ENCODE assay signal across 14 cellular contexts in genomic region chr17:5705876-5706420, GRCh38.
DNase-seq lines count a peak whose midpoint lies in the region; ATAC-seq, FAIRE-seq and TF ChIP-seq lines count a peak whose summit lies in the region.
"Had no signal": no experiment of that assay in that cellular context is flagged by ENCODE, and none has a peak within 500 bp of the region (broad histone marks: within the 10 kb centered on the region; RNA-seq: fewer than 3 reads in every experiment).

No MANE protein-coding gene starts in this region.

- H2BK15ac ChIP-seq in H9 (ENCODE audit: low read depth, low read length) (no peak overlapping the region), H1 (ENCODE audit: low read length) (no peak overlapping the region)

- no peak overlapping the region for H2BK5ac ChIP-seq in H9 (ENCODE audit: insufficient read length, low read length)
- H2BK5ac ChIP-seq in H1 (ENCODE audit: low read depth, low read length), result no peak overlapping the region

- H4K20me1 ChIP-seq in H9 (ENCODE audit: control insufficient read depth, insufficient read depth, insufficient read length) (no peaks in the 10 kb centered on the region), H1 (replicated peaks in 1 of 2; ENCODE audit: control insufficient read depth in 1 of 2, insufficient read depth in 2 of 2, low read length in 2 of 2) (no peaks in the 10 kb centered on the region)

- no peaks in the 10 kb centered on the region; a peak in 1 of 7 replicates for H3K36me3 Mint-ChIP-seq in H9 (ENCODE audit: insufficient read depth in 1 of 3, low read depth in 3 of 3)

- TF ChIP-seq POLR2A in H1 (IDR thresholded peaks at IDR 0.05; ENCODE audit: control extremely low read depth in 1 of 2, low read depth in 2 of 2, low read length in 2 of 2), result no peak
- TF ChIP-seq POLR2A in spleen (IDR thresholded peaks at IDR 0.05), result no peak

- WGBS in H9 (ENCODE audit: extremely low coverage, insufficient read length, low lambda C conversion rate), result no CpG with 5 or more reads among the region's 8 CpGs
- 81% methylated on average over 8 of the region's 8 CpGs; no CpG with 5 or more reads in 1 of the 2 experiments for WGBS in H1 (ENCODE audit: extremely low coverage in 1 of 2, insufficient coverage in 1 of 2, insufficient read length in 1 of 2, insufficient replicate concordance in 2 of 2, low coverage in 1 of 2, low lambda C conversion rate in 2 of 2, missing lambda C conversion rate in 1 of 2), 2 experiments
- WGBS in spleen, 5 donors, result 81 to 93% (median 85%) methylated on average over 7 to 8 of the region's 8 CpGs

- H3K36me3 ChIP-seq in H1 (ENCODE audit: control insufficient read depth in 2 of 4, insufficient read depth in 4 of 4, low read length in 3 of 4) (no peaks in the 10 kb centered on the region), spleen (no peaks in the 10 kb centered on the region)

- H3K23me2 ChIP-seq in H9 (ENCODE audit: insufficient read length, low read depth, low read length, poor library complexity, severe bottlenecking) (no peaks in the 10 kb centered on the region), H1 (ENCODE audit: low read depth, low read length) (no peaks in the 10 kb centered on the region)

- H3K56ac ChIP-seq in H9 (ENCODE audit: insufficient read length, low read depth, low read length), result no peak overlapping the region
- no peak overlapping the region for H3K56ac ChIP-seq in H1 (replicated peaks; ENCODE audit: insufficient read length, low read depth, low read length)

- H3K79me2 ChIP-seq in H9 (ENCODE audit: insufficient read depth, low read length) (no peaks in the 10 kb centered on the region), H1 (ENCODE audit: control insufficient read depth in 1 of 2, insufficient read depth in 2 of 2, low read length in 2 of 2) (no peaks in the 10 kb centered on the region)

- H3K4me2 ChIP-seq in H9 (ENCODE audit: insufficient read depth, insufficient read length, low read length) (no peak overlapping the region), H1 (ENCODE audit: insufficient read depth in 1 of 2, low read depth in 2 of 2, low read length in 2 of 2) (no peak overlapping the region)

- H2BK120ac ChIP-seq in H9 (ENCODE audit: low read depth, low read length, poor library complexity, severe bottlenecking) (no peak overlapping the region), H1 (replicated peaks; ENCODE audit: low read depth, low read length) (no peak overlapping the region)

- peaks cover 38 to 44% of the 10 kb centered on the region in 2 experiments for H3K4me1 Mint-ChIP-seq in H9
- H3K4me1 Mint-ChIP-seq: B cell had no signal

- no peak overlapping the region for H3K4me3 ChIP-seq in H1 (ENCODE audit: extremely low read depth in 1 of 4, insufficient read depth in 2 of 4, low read depth in 3 of 4, low read length in 4 of 4)
- H3K4me3 ChIP-seq in spleen, result no peak overlapping the region

- H2AK5ac ChIP-seq in H9 (ENCODE audit: insufficient read length, low read length), result no peak overlapping the region
- no peak overlapping the region for H2AK5ac ChIP-seq in H1 (ENCODE audit: low read depth, low read length)

- no peak for TF ChIP-seq RAD21 in H1 (IDR thresholded peaks at IDR 0.05 in 1 of 2, conservative IDR thresholded peaks at IDR 0.05 in 1 of 2; ENCODE audit: low read depth in 2 of 2, low read length in 2 of 2)

- POLR2A ChIA-PET in H1 (lab: Charles Lee; ENCODE audit: partially characterized antibody), result interaction anchor here (1.5 kb wide), 1 partner anchor 65 kb away, joined by 4 read pairs; no protein-coding TSS in a partner anchor

- no peak for FAIRE-seq in H1 (lab: Jason Lieb, UNC)
- FAIRE-seq: A204.1, G401.6, HepG2 had no signal

- no peak overlapping the region for H4K5ac ChIP-seq in H9 (ENCODE audit: insufficient read length, low read depth, low read length)
- no peak overlapping the region for H4K5ac ChIP-seq in H1 (ENCODE audit: insufficient read length, low read depth, low read length)

- H3K23ac ChIP-seq in H9 (ENCODE audit: insufficient read length, low read depth, low read length), result no peak overlapping the region
- H3K23ac ChIP-seq in H1 (ENCODE audit: insufficient read length), result no peak overlapping the region

- peaks cover 9 to 25% of the 10 kb centered on the region in 2 experiments for H3K9me3 Mint-ChIP-seq in H9

- H4K91ac ChIP-seq in H9 (ENCODE audit: insufficient read length, low read depth, low read length) (no peak overlapping the region), H1 (replicated peaks; ENCODE audit: insufficient read length, low read length) (no peak overlapping the region)

- no peak overlapping the region for H4K8ac ChIP-seq in H9 (replicated peaks; ENCODE audit: insufficient read length, low read depth, low read length)
- no peak overlapping the region for H4K8ac ChIP-seq in H1 (ENCODE audit: extremely low read depth, insufficient read depth, low read length)

- no peak overlapping the region for H3T11ph ChIP-seq in H9 (ENCODE audit: low read length)

- no peaks in the 10 kb centered on the region for H3K79me1 ChIP-seq in H9 (ENCODE audit: insufficient read depth, low read depth, low read length, poor library complexity, severe bottlenecking)
- H3K79me1 ChIP-seq in H1 (ENCODE audit: low read depth, low read length), result no peaks in the 10 kb centered on the region; the same call in 1 of the 2 replicates

- no peak overlapping the region for H3K4me3 Mint-ChIP-seq in H9
- H3K4me3 Mint-ChIP-seq: B cell; CD4-positive, alpha-beta T cell had no signal

- H3K9me3 ChIP-seq in H9 (ENCODE audit: control insufficient read depth, low read depth, low read length) (no peaks in the 10 kb centered on the region), H1 (ENCODE audit: insufficient read depth in 2 of 2, low read depth in 1 of 2, low read length in 1 of 2) (peaks cover 0 to 6% of the 10 kb centered on the region in 2 experiments; a peak in 1 of 4 replicates), spleen (peaks cover 0 to 19% (median 6%) of the 10 kb centered on the region in 8 donors)

- H3K27ac ChIP-seq in H9 (ENCODE audit: insufficient read length, low read depth, low read length) (no peak overlapping the region), H1 (ENCODE audit: low read depth, low read length) (no peak overlapping the region), spleen (no peak overlapping the region)

- H3K14ac ChIP-seq in H9 (ENCODE audit: insufficient read depth, low read length) (no peak overlapping the region), H1 (ENCODE audit: insufficient read length) (no peak overlapping the region)

- H3K18ac ChIP-seq in H9 (ENCODE audit: insufficient read length, low read depth, low read length) (no peak overlapping the region), H1 (ENCODE audit: extremely low read depth, low read length) (no peak overlapping the region; the same call in 1 of the 2 replicates)

- CTCF ChIA-PET in H1 (lab: Charles Lee; ENCODE audit: partially characterized antibody), result interaction anchor here (0.6 to 4.4 kb wide), 49 partner anchors 9 to 720 kb away, joined by 3 to 42 read pairs (median 4); no protein-coding TSS in a partner anchor

- intact Hi-C loops in spleen (cut with DNase I; ENCODE audit: low total_unique reads), result loop anchor here (5.0 kb wide), 1 partner anchor 119 kb away; no protein-coding TSS in a partner anchor

- peaks cover 2% of the 10 kb centered on the region; the same call in 1 of the 2 replicates for H3K27me3 Mint-ChIP-seq in H9 (ENCODE audit: low read depth)

- no peak for ATAC-seq in left lobe of liver
- ATAC-seq in GM19467 (IDR thresholded peaks at IDR 0.05; ENCODE audit: unreplicated experiment), result no peak
- no peak for ATAC-seq in GM21825 (IDR thresholded peaks at IDR 0.05; ENCODE audit: unreplicated experiment)

- no peak overlapping the region for H3K4ac ChIP-seq in H9 (ENCODE audit: low read depth, low read length)
- no peak overlapping the region for H3K4ac ChIP-seq in H1 (replicated peaks; ENCODE audit: insufficient read length, low read depth, low read length)

- H3K4me1 ChIP-seq in H9 (ENCODE audit: insufficient read depth, low read length) (no peaks in the 10 kb centered on the region; the same call in 1 of the 2 replicates), H1 (replicated peaks in 1 of 4; ENCODE audit: control insufficient read depth in 3 of 4, insufficient read depth in 4 of 4, low read length in 3 of 4) (peaks cover 9 to 24% (median 14%) of the 10 kb centered on the region in 4 experiments; a peak in 5 of 7 replicates), spleen (no peaks in the 10 kb centered on the region)

- H2AFZ ChIP-seq in H9 (ENCODE audit: low read length) (no peak overlapping the region), H1 (ENCODE audit: low read length) (no peak overlapping the region; the same call in 1 of the 2 replicates)

- H3K27me3 ChIP-seq in H9 (ENCODE audit: insufficient read depth, low read length), result no peaks in the 10 kb centered on the region
- no peaks in the 10 kb centered on the region for H3K27me3 ChIP-seq in H1 (replicated peaks in 1 of 4; ENCODE audit: control insufficient read depth in 3 of 4, extremely low read depth in 1 of 4, insufficient read depth in 3 of 4, low read length in 3 of 4)
- H3K27me3 ChIP-seq in spleen (replicated peaks in 1 of 7), result peaks cover 0 to 27% (median 0%) of the 10 kb centered on the region in 7 donors

- no peak for TF ChIP-seq EP300 in H1 (IDR thresholded peaks at IDR 0.05; ENCODE audit: borderline replicate concordance in 1 of 2, low read depth in 2 of 2, low read length in 2 of 2)

- no peak overlapping the region for H2BK12ac ChIP-seq in H9 (ENCODE audit: insufficient read length, low read depth, low read length)
- H2BK12ac ChIP-seq in H1 (ENCODE audit: low read depth, low read length), result 0 out of 2 replicates have a peak overlapping the region, but pooled peaks have one; percentile 44

- H2BK20ac ChIP-seq in H9 (ENCODE audit: low read depth, low read length, poor library complexity, severe bottlenecking), result no peak overlapping the region
- H2BK20ac ChIP-seq in H1 (ENCODE audit: low read length), result no peak overlapping the region

- no peak for TF ChIP-seq CTCF in H9 (conservative IDR thresholded peaks at IDR 0.05)
- no peak for TF ChIP-seq CTCF in H1 (IDR thresholded peaks at IDR 0.05; ENCODE audit: control extremely low read depth in 1 of 3, insufficient read depth in 1 of 3, low read depth in 1 of 3, low read length in 3 of 3)
- TF ChIP-seq CTCF in spleen (IDR thresholded peaks at IDR 0.05 in 8 of 11, conservative IDR thresholded peaks at IDR 0.05 in 3 of 11), result no peak

- no peak overlapping the region; a peak in 1 of 7 replicates for H3K27ac Mint-ChIP-seq in H9
- H3K27ac Mint-ChIP-seq: B cell; CD4-positive, alpha-beta T cell had no signal

- peak; percentile 23 for DNase-seq in H9
- DNase-seq in H1 (ENCODE audit: low read depth in 1 of 2, low spot score in 2 of 2), result no peak
- DNase-seq in left lobe of liver (ENCODE audit: low spot score), result peak; percentile 30
- peak; percentile 32 for DNase-seq in spleen
- no peak for DNase-seq in DMS 273 treated with DMSO at 0.1 percent for 48 hours (lab: John Stamatoyannopoulos, UW)
- DNase-seq: Calu3; CD4-positive, alpha-beta T cell; DMS79 had no signal

- H3K9ac ChIP-seq in H9 (ENCODE audit: extremely low read depth, insufficient read length, low read length) (no peak overlapping the region), H1 (replicated peaks in 1 of 4; ENCODE audit: extremely low read depth in 1 of 4, low read depth in 3 of 4, low read length in 3 of 4) (no peak overlapping the region)

TF ChIP-seq in H1, 55 proteins besides CTCF, POLR2A, EP300 and RAD21:
- TF ChIP-seq SAP30 (IDR thresholded peaks at IDR 0.05; ENCODE audit: insufficient read depth, insufficient replicate concordance, low read length) (no peak), TCF12 (IDR thresholded peaks at IDR 0.05; ENCODE audit: low read depth, low read length) (no peak), SP2 (IDR thresholded peaks at IDR 0.05; ENCODE audit: low read length) (no peak)

Comparison
In these comparisons a context has a peak if more than half of its experiments do, and no peak if none do; other contexts are left out.
1. DNase-seq: peak in H9 (single experiment), left lobe of liver (single experiment) and spleen (single experiment); none in H1 (0 of 2) and DMS 273 treated with DMSO at 0.1 percent for 48 hours (single experiment).